In the genomic region with DNA sequence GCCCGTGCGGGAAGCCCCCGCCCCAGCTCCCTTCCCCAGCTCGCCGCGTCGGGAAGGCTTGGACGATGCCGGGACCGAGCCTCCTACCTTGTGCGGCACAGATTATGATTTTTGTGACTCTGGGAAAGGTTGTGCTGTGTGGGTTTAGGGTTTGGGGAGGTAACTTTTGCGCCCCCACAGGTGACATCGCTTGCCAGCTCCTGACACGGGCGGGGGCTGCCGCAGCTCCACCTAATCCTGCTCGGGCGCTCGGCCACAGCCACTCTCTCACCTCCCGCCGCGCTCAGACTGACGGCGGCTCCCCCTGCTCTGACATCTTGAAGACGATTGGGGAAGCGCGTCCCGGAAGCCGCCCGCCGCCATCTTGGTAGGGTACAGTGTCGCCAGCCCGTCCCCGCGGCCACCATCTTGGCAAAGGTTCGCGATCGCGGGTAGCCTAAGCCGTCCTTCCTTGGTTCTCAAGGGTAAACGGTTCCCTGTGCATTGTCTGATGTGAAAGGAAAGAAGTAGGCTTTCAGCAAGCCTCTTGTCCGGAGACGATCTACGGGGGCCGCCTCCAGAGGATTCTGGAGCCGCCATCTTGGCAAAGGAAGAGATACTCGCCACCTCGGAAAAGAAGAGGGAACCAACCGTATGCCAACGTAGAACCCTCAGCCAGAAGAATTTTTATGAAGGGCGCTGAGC, we compare ENCODE assay signal across 8 cellular contexts. TPM values are rescaled to one million over a fixed set of nuclear protein-coding genes. Genes with fewer than 3 reads are reported as not detected.
DNase-seq lines count a peak whose midpoint lies in the region; ATAC-seq, FAIRE-seq and TF ChIP-seq lines count a peak whose summit lies in the region.

No MANE protein-coding gene starts in this region.

- H3K4me3 ChIP-seq in hepatocyte (peak overlapping the region; percentile 87), retinal pigment epithelial cell (ENCODE audit: low read length) (peak overlapping the region; percentile 86)

- ATAC-seq in HG02588 (IDR thresholded peaks at IDR 0.05; ENCODE audit: unreplicated experiment): peak; percentile 26

- TF ChIP-seq CTCF in GM10248 (IDR thresholded peaks at IDR 0.05; ENCODE audit: control extremely low read depth, extremely low read depth, low read depth, missing control alignments) (peak; percentile 23), hepatocyte (IDR thresholded peaks at IDR 0.05; ENCODE audit: poor library complexity) (no peak), retinal pigment epithelial cell (conservative IDR thresholded peaks at IDR 0.05; ENCODE audit: low read depth, low read length) (no peak)

- H3K9me3 ChIP-seq in hepatocyte (ENCODE audit: low read depth): no peaks in the 10 kb centered on the region

- peak overlapping the region; percentile 97 for H3K27ac Mint-ChIP-seq in T-helper 2 cell treated with Interferon-gamma antibody and Interleukin-4, amounts not matched to agents 5 μg/mL and 100 μg/mL, for 36 hours

- peaks cover 20% of the 10 kb centered on the region for H4K20me1 ChIP-seq in hepatocyte (ENCODE audit: insufficient read depth, poor library complexity, severe bottlenecking)

- peaks cover 15% of the 10 kb centered on the region for H3K9me3 Mint-ChIP-seq in T-helper 2 cell treated with Interferon-gamma antibody and Interleukin-4, amounts not matched to agents 5 μg/mL and 100 μg/mL, for 36 hours

- peaks cover 23% of the 10 kb centered on the region for H3K36me3 Mint-ChIP-seq in T-helper 2 cell treated with Interferon-gamma antibody and Interleukin-4, amounts not matched to agents 5 μg/mL and 100 μg/mL, for 36 hours (ENCODE audit: low read depth)

- peak overlapping the region; percentile 97 for H2AFZ ChIP-seq in hepatocyte

- peak overlapping the region; percentile 100 for H3K27ac ChIP-seq in hepatocyte

- WGBS in hepatocyte (ENCODE audit: low lambda C conversion rate, missing lambda C conversion rate): 3% methylated on average over 51 of the region's 51 CpGs

- H3K4me1 Mint-ChIP-seq in T-helper 2 cell treated with Interferon-gamma antibody and Interleukin-4, amounts not matched to agents 5 μg/mL and 100 μg/mL, for 36 hours (ENCODE audit: low read depth): peaks cover 40% of the 10 kb centered on the region

- no peaks in the 10 kb centered on the region for H3K27me3 ChIP-seq in hepatocyte

- POLR2A ChIA-PET in GM10248 (lab: Yijun Ruan, JAX): interaction anchor here (1.1 to 1.6 kb wide), 2 partner anchors 9 to 403 kb away, joined by 3 to 6 read pairs; no protein-coding TSS in a partner anchor

- peak; percentile 77 for DNase-seq in GM10248 (ENCODE audit: extremely low spot score)
- DNase-seq in NCI-H146 (lab: John Stamatoyannopoulos, UW): peak; percentile 87
- DNase-seq in T-helper 2 cell treated with Interferon-gamma antibody and Interleukin-4, amounts not matched to agents 5 μg/mL and 100 μg/mL, for 36 hours (ENCODE audit: low spot score): peak; percentile 84
- DNase-seq in anterior cingulate cortex (lab: John Stamatoyannopoulos, UW): peak; percentile 17 to 90 (median 80)
- peak; percentile 92 for DNase-seq in hepatocyte (ENCODE audit: low spot score)
- DNase-seq in retinal pigment epithelial cell (ENCODE audit: low read depth): no peak
- no peak for DNase-seq in GM19239 (ENCODE audit: insufficient read length, low spot score)

- peaks cover 30% of the 10 kb centered on the region for H3K79me2 ChIP-seq in hepatocyte

- no peaks in the 10 kb centered on the region for H3K9me2 ChIP-seq in hepatocyte (replicated peaks; ENCODE audit: insufficient read depth)

- CTCF ChIA-PET in GM10248 (lab: Yijun Ruan, JAX): interaction anchor here (0.8 to 2.7 kb wide), 19 partner anchors 8 to 574 kb away, joined by 3 to 20 read pairs (median 5); no protein-coding TSS in a partner anchor

- no peaks in the 10 kb centered on the region for H3K27me3 Mint-ChIP-seq in T-helper 2 cell treated with Interferon-gamma antibody and Interleukin-4, amounts not matched to agents 5 μg/mL and 100 μg/mL, for 36 hours (ENCODE audit: low read depth)

- peak overlapping the region; percentile 86 for H3K4me3 Mint-ChIP-seq in T-helper 2 cell treated with Interferon-gamma antibody and Interleukin-4, amounts not matched to agents 5 μg/mL and 100 μg/mL, for 36 hours

- no peak for FAIRE-seq in GM19239 (lab: Jason Lieb, UNC)

- H3K4me2 ChIP-seq in hepatocyte: peak overlapping the region; percentile 96

- peaks cover 6% of the 10 kb centered on the region for H3K4me1 ChIP-seq in hepatocyte (ENCODE audit: insufficient read depth)

- no peaks in the 10 kb centered on the region for H3K36me3 ChIP-seq in hepatocyte (replicated peaks; ENCODE audit: insufficient read depth, low read depth)

RNA-seq across cellular contexts. Expression of gene NR3C1, which starts 1.7 kb away (rescaled TPM):
- 53.2 and 60.5 TPM in 2 replicates for total RNA-seq in hepatocyte
- 41.0 and 55.4 TPM in 2 replicates for polyA plus RNA-seq in hepatocyte

Comparison
In these comparisons a context has a peak if more than half of its experiments do, and no peak if none do; other contexts are left out.
1. DNase-seq: peak in GM10248 (single experiment), NCI-H146 (single experiment), T-helper 2 cell treated with Interferon-gamma antibody and Interleukin-4, amounts not matched to agents 5 μg/mL and 100 μg/mL, for 36 hours (single experiment), anterior cingulate cortex (58 of 58) and hepatocyte (single experiment); none in retinal pigment epithelial cell (single experiment) and GM19239 (single experiment).